14 cellular contexts compared by ENCODE assay signal in the genomic region with DNA sequence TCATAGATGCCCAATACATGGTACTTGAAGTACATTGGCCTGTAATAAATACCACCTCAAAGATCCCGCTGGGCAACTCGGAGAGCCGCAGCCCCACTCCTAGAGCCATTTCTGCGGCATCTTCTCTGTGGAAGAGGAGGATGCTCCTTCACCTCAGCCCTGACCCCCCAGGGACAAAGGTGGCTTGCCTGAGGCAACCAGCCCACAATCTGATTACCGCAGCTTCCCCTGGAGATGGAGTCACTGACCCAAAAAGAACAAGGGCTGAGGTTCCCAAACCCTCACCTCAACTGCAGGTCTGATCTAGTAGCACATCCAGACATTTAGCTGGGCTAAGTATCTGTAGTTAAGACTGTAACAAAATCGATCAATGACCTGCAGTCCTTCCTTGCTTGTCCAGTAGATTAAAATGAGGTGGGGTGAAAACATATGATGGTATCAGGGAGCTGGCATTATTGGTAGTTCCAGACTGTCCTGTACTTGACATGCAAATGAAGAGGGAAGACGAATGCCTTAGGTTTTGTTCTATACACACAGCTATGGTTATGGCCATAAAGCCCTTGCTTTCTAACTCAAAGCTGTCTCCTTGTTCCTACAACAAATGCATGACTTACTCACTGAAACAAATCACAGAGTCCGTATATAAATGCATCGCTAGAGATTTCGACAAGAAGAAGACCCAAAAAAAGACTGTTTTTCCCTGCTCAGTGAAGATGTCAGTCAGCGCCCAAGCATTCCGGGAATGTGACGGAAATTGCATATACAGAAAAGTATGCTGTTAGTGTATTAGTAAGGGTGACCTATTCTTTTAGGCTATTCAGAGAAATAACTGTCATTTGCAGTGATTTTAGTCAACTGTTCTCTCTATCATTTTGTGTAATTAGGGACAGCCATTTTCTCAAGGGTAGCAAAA. TPM values are rescaled to one million over a fixed set of nuclear protein-coding genes. Genes with fewer than 3 reads are reported as not detected.
DNase-seq lines count a peak whose midpoint lies in the region; ATAC-seq, FAIRE-seq and TF ChIP-seq lines count a peak whose summit lies in the region.
"Had no signal": no experiment of that assay in that cellular context is flagged by ENCODE, and none has a peak within 500 bp of the region (broad histone marks: within the 10 kb centered on the region; RNA-seq: fewer than 3 reads in every experiment).

No MANE protein-coding gene starts in this region.

- WGBS in body of pancreas, 2 donors: 69 to 72% methylated on average over 13 of the region's 13 CpGs

- H3K36me3 ChIP-seq in keratinocyte (ENCODE audit: control insufficient read depth in 2 of 2, extremely low read depth in 1 of 2, insufficient read depth in 2 of 2, low read length in 2 of 2): no peaks in the 10 kb centered on the region
- H3K36me3 ChIP-seq in body of pancreas (replicated peaks in 1 of 2; ENCODE audit: insufficient read depth in 1 of 2, low read depth in 2 of 2): no peaks in the 10 kb centered on the region

- H3K9me1 ChIP-seq in keratinocyte (ENCODE audit: control insufficient read depth, extremely low read depth, insufficient read depth, low read length): no peaks in the 10 kb centered on the region

- H3K4me2 ChIP-seq in keratinocyte (ENCODE audit: control insufficient read depth, extremely low read depth, insufficient read depth, low read depth, low read length): no peak overlapping the region

- dilution Hi-C loops in keratinocyte (cut with MboI; ENCODE audit: extremely low pct_ligation_motif_present, low sequenced_read_pairs): no loop called here

- no peaks in the 10 kb centered on the region for H3K36me3 Mint-ChIP-seq in progenitor cell of endocrine pancreas (ENCODE audit: insufficient read depth)
- H3K36me3 Mint-ChIP-seq: activated naive CD4-positive, alpha-beta T cell treated with anti-CD3 and anti-CD28 coated beads, Interleukin-2, amount 50 U/mL, for 72 hours; stimulated activated memory B cell treated with anti-CD40 and anti-IgM and Interleukin-4, amounts not matched to agents 10 μg/mL and 1 μg/mL and 100 μg/mL, for 72 hours had no signal

- no peaks in the 10 kb centered on the region for H3K79me2 ChIP-seq in keratinocyte (ENCODE audit: control insufficient read depth, insufficient read depth, low read length)

- FAIRE-seq in keratinocyte (lab: Jason Lieb, UNC): peak; percentile 48
- FAIRE-seq: G401.6 had no signal

- no peak for ATAC-seq in body of pancreas
- ATAC-seq: activated naive CD4-positive, alpha-beta T cell treated with anti-CD3 and anti-CD28 coated beads, Interleukin-2, amount 50 U/mL, for 72 hours; stimulated activated memory B cell treated with anti-CD40 and anti-IgM and Interleukin-4, amounts not matched to agents 10 μg/mL and 1 μg/mL and 100 μg/mL, for 72 hours had no signal

- no peaks in the 10 kb centered on the region for H3K4me1 Mint-ChIP-seq in progenitor cell of endocrine pancreas (ENCODE audit: low read depth)
- H3K4me1 Mint-ChIP-seq: nephron; stimulated activated memory B cell treated with anti-CD40 and anti-IgM and Interleukin-4, amounts not matched to agents 10 μg/mL and 1 μg/mL and 100 μg/mL, for 72 hours had no signal

- H3K4me1 ChIP-seq in keratinocyte (ENCODE audit: control insufficient read depth, extremely low read depth, insufficient read depth, low read length): peaks cover 9% of the 10 kb centered on the region
- H3K4me1 ChIP-seq in body of pancreas: no peaks in the 10 kb centered on the region

- H3K4me3 Mint-ChIP-seq in progenitor cell of endocrine pancreas (ENCODE audit: low read depth): no peak overlapping the region
- H3K4me3 Mint-ChIP-seq: nephron; stimulated activated memory B cell treated with anti-CD40 and anti-IgM and Interleukin-4, amounts not matched to agents 10 μg/mL and 1 μg/mL and 100 μg/mL, for 72 hours had no signal

- H3K4me3 ChIP-seq in astrocyte of the cerebellum (ENCODE audit: low read depth, low read length) (no peak overlapping the region), keratinocyte (ENCODE audit: control insufficient read depth in 2 of 3, extremely low read depth in 1 of 3, insufficient read depth in 2 of 3, low read depth in 1 of 3, low read length in 3 of 3) (no peak overlapping the region), body of pancreas (no peak overlapping the region)

- H3K9ac ChIP-seq in keratinocyte (ENCODE audit: control insufficient read depth, extremely low read depth, insufficient read depth, low read length): no peak overlapping the region

- H2AFZ ChIP-seq in keratinocyte (ENCODE audit: control insufficient read depth, low read length): no peak overlapping the region

- peaks cover 9% of the 10 kb centered on the region for H3K27me3 Mint-ChIP-seq in progenitor cell of endocrine pancreas

- H3K9me3 ChIP-seq in keratinocyte (ENCODE audit: control insufficient read depth, low read depth, low read length) (no peaks in the 10 kb centered on the region), body of pancreas (no peaks in the 10 kb centered on the region)

- TF ChIP-seq CTCF in astrocyte of the cerebellum (IDR thresholded peaks at IDR 0.05; ENCODE audit: low read depth, low read length, missing control alignments) (no peak), keratinocyte (optimal IDR thresholded peaks at IDR 0.05 in 1 of 3, IDR thresholded peaks at IDR 0.05 in 1 of 3, conservative IDR thresholded peaks at IDR 0.05 in 1 of 3; ENCODE audit: extremely low read depth in 1 of 3, insufficient read depth in 2 of 3, low read length in 3 of 3) (no peak), body of pancreas (IDR thresholded peaks at IDR 0.05) (no peak), progenitor cell of endocrine pancreas (IDR thresholded peaks at IDR 0.05; ENCODE audit: unreplicated experiment) (no peak)

- H3K27ac Mint-ChIP-seq in progenitor cell of endocrine pancreas: no peak overlapping the region
- H3K27ac Mint-ChIP-seq: activated naive CD4-positive, alpha-beta T cell treated with anti-CD3 and anti-CD28 coated beads, Interleukin-2, amount 50 U/mL, for 72 hours; nephron; stimulated activated memory B cell treated with anti-CD40 and anti-IgM and Interleukin-4, amounts not matched to agents 10 μg/mL and 1 μg/mL and 100 μg/mL, for 72 hours had no signal

- no peak for TF ChIP-seq POLR2A in body of pancreas (IDR thresholded peaks at IDR 0.05)

- in situ Hi-C loops in ACHN (cut with HindIII; ENCODE audit: low pct_ligation_motif_present, low pct_unique_long_range_greater_than_20kb, low sequenced_read_pairs): no loop called here
- in situ Hi-C loops in astrocyte of the cerebellum (cut with HindIII; ENCODE audit: low sequenced_read_pairs): no loop called here

- no peaks in the 10 kb centered on the region for H3K9me3 Mint-ChIP-seq in progenitor cell of endocrine pancreas (ENCODE audit: low read depth)
- H3K9me3 Mint-ChIP-seq: activated naive CD4-positive, alpha-beta T cell treated with anti-CD3 and anti-CD28 coated beads, Interleukin-2, amount 50 U/mL, for 72 hours; nephron; stimulated activated memory B cell treated with anti-CD40 and anti-IgM and Interleukin-4, amounts not matched to agents 10 μg/mL and 1 μg/mL and 100 μg/mL, for 72 hours had no signal

- H3K27me3 ChIP-seq in keratinocyte (ENCODE audit: control insufficient read depth, extremely low read depth, insufficient read depth, low read length) (no peaks in the 10 kb centered on the region), body of pancreas (no peaks in the 10 kb centered on the region)

- DNase-seq in ACHN (peak; percentile 83), HS-5 (ENCODE audit: low read depth) (peak; percentile 84), astrocyte of the cerebellum (ENCODE audit: low read depth) (peak; percentile 39), keratinocyte (ENCODE audit: low read depth, low spot score) (no peak), body of pancreas (no peak), iPS-NIHi11 (ENCODE audit: low spot score) (no peak), NOMO-1 (lab: John Stamatoyannopoulos, UW; ENCODE audit: unreplicated experiment in 2 of 2) (no peak), progenitor cell of endocrine pancreas (ENCODE audit: low spot score, unreplicated experiment) (no peak)
- DNase-seq: NCI-H345, SIG-M5 had no signal

- intact Hi-C loops in body of pancreas (cut with DNase I): no loop called here

- H4K20me1 ChIP-seq in keratinocyte (ENCODE audit: control insufficient read depth, extremely low read depth, insufficient read depth, low read length): no peaks in the 10 kb centered on the region

- H3K27ac ChIP-seq in keratinocyte (ENCODE audit: control insufficient read depth, insufficient read depth, low read length) (no peak overlapping the region), body of pancreas (no peak overlapping the region)

RNA-seq across cellular contexts. Expression of a gene that starts 33.7 kb away (rescaled TPM):
- 1.4 to 3.7 TPM (median 2.1 TPM) in 3 replicates for polyA plus RNA-seq in keratinocyte
- 1.6 TPM for polyA plus RNA-seq in keratinocyte (2011; ENCODE audit: low read depth)
- 1.2 and 2.0 TPM in 2 replicates for polyA plus RNA-seq in keratinocyte (2011; cell fraction: cytosol; rRNA removed)
- polyA plus RNA-seq in keratinocyte (2011; cell fraction: nucleus; rRNA removed): 2.2 and 2.5 TPM in 2 replicates
- 1.00 and 2.5 TPM in 2 replicates for polyA plus RNA-seq in keratinocyte (2012; ENCODE audit: low replicate concordance)
- 0.99 to 1.6 TPM (median 1.3 TPM) in 3 replicates for polyA minus RNA-seq in keratinocyte
- not detected for polyA minus RNA-seq in keratinocyte (2011; cell fraction: cytosol; rRNA and poly(A)+ RNA removed)
- polyA minus RNA-seq in keratinocyte (2011; cell fraction: nucleus; rRNA and poly(A)+ RNA removed): 1.3 and 1.6 TPM in 2 replicates
- total RNA-seq in body of pancreas (1 to 10 TPM; 5.4 to 8.2 TPM), progenitor cell of endocrine pancreas (6.9 and 8.5 TPM in 2 replicates)

RNA-seq across cellular contexts. Expression of a gene that starts 33.9 kb away (rescaled TPM):
- 21.6 to 38.2 TPM (median 34.0 TPM) in 3 replicates for polyA plus RNA-seq in keratinocyte
- polyA plus RNA-seq in keratinocyte (2011; ENCODE audit: low read depth): 35.7 TPM
- 14.7 and 36.7 TPM in 2 replicates for polyA plus RNA-seq in keratinocyte (2011; cell fraction: cytosol; rRNA removed)
- polyA plus RNA-seq in keratinocyte (2011; cell fraction: nucleus; rRNA removed): 16.4 and 21.3 TPM in 2 replicates
- polyA plus RNA-seq in keratinocyte (2012; ENCODE audit: low replicate concordance): 27.2 and 39.0 TPM in 2 replicates
- polyA minus RNA-seq in keratinocyte: 12.4 to 68.6 TPM (median 38.4 TPM) in 3 replicates
- 29.9 TPM for polyA minus RNA-seq in keratinocyte (2011; cell fraction: cytosol; rRNA and poly(A)+ RNA removed)
- polyA minus RNA-seq in keratinocyte (2011; cell fraction: nucleus; rRNA and poly(A)+ RNA removed): 10.2 and 38.6 TPM in 2 replicates
- total RNA-seq in body of pancreas: 1 to 10 TPM; 7.6 to 9.6 TPM
- 46.8 and 54.5 TPM in 2 replicates for total RNA-seq in progenitor cell of endocrine pancreas

Comparison
In these comparisons a context has a peak if more than half of its experiments do, and no peak if none do; other contexts are left out.
1. DNase-seq: peak in ACHN (single experiment), HS-5 (single experiment) and astrocyte of the cerebellum (single experiment); none in keratinocyte (single experiment), body of pancreas (0 of 4), iPS-NIHi11 (single experiment), NOMO-1 (0 of 2) and progenitor cell of endocrine pancreas (single experiment).